In the genomic region with DNA sequence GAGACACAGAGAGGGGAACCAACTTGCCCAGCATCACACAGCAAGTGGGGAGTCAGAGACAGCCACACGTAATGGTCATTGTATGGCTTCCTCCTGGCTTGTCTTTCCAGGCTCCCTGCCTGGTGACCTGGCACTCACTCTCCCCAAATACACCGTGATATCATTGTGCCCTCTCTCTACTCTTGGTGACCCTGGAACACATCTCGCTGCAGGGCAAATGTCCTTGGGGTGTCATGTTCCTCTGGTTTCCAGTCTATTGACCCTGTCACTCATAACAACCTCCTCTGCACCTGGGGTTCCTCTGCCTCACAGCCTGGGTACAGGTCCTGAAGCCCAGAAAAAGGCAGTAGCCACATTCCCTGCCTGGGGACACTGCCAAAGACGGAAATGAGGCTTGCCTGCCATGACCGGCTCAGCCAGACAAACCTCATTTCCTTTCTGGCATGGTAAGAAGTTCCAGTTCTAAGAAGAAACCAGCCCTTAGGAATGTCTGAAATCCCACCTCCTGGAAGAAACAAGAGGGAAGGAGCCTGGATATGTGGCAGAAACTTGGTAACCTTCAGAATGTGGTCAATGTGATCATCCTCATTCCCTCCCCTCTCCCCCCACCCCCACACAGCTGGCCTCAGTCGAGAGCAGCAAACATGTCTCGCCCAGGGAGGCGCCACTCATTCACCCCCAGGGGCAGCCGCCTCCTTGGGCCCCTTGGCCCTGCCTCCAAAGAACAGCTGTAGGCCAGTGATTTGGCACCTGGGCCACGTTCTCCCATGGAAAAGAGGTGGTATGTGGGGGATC, we compare ENCODE assay signal across 8 cellular contexts. TPM values are rescaled to one million over a fixed set of nuclear protein-coding genes. Genes with fewer than 3 reads are reported as not detected.
A peak's percentile ranks its signal among the peaks of the same experiment; 100 is the strongest.
DNase-seq lines count a peak whose midpoint lies in the region; ATAC-seq and TF ChIP-seq lines count a peak whose summit lies in the region.

No MANE protein-coding gene starts in this region.

- H3K4me1 ChIP-seq in BE2C = no peaks in the 10 kb centered on the region
- peaks cover 51% of the 10 kb centered on the region for H3K4me1 ChIP-seq in osteoblast (ENCODE audit: insufficient read depth, low read length)

- peaks cover 19% of the 10 kb centered on the region for H3K4me1 Mint-ChIP-seq in T-helper 17 cell

- no peak overlapping the region for H2AFZ ChIP-seq in osteoblast (ENCODE audit: low read length)

- peak; percentile 24 for DNase-seq in BE2C
- DNase-seq in T-helper 17 cell = no peak
- peak; percentile 88 for DNase-seq in fibroblast of pulmonary artery (ENCODE audit: low read depth)
- DNase-seq in osteoblast (ENCODE audit: insufficient read length, low spot score, missing footprints) = peak; percentile 93

- no peaks in the 10 kb centered on the region for H3K27me3 ChIP-seq in BE2C
- no peaks in the 10 kb centered on the region for H3K27me3 ChIP-seq in osteoblast (ENCODE audit: insufficient read depth, low read length)

- H3K4me2 ChIP-seq in osteoblast (ENCODE audit: insufficient read depth, low read length) = peak overlapping the region; percentile 56

- H3K27me3 Mint-ChIP-seq in T-helper 17 cell = no peaks in the 10 kb centered on the region

- H3K27ac ChIP-seq in osteoblast (ENCODE audit: low read depth, low read length) = peak overlapping the region; percentile 91

- H3K4me3 ChIP-seq in BE2C (ENCODE audit: low read depth, low read length) (no peak overlapping the region), fibroblast of pulmonary artery (replicated peaks; ENCODE audit: low read depth, low read length) (no peak overlapping the region), osteoblast (ENCODE audit: insufficient read depth, low read length) (peak overlapping the region; percentile 13)

- peaks cover 6% of the 10 kb centered on the region for H3K79me2 ChIP-seq in osteoblast (ENCODE audit: insufficient read depth, low read length)

- H3K36me3 ChIP-seq in BE2C = no peaks in the 10 kb centered on the region
- H3K36me3 ChIP-seq in osteoblast (ENCODE audit: insufficient read depth, low read length) = peaks cover 23% of the 10 kb centered on the region

- ATAC-seq in T-helper 17 cell = peak; percentile 5
- ATAC-seq in HG02852 (IDR thresholded peaks at IDR 0.05; ENCODE audit: unreplicated experiment) = no peak
- ATAC-seq in HG03354 (IDR thresholded peaks at IDR 0.05; ENCODE audit: poor library complexity, severe bottlenecking, unreplicated experiment) = no peak
- no peak for ATAC-seq in HG02840 (IDR thresholded peaks at IDR 0.05; ENCODE audit: low FRiP score, unreplicated experiment)
- no peak for ATAC-seq in GM18907 (IDR thresholded peaks at IDR 0.05; ENCODE audit: unreplicated experiment)

- H3K4me3 Mint-ChIP-seq in T-helper 17 cell = peak overlapping the region; percentile 68

- peak overlapping the region; percentile 19 for H3K27ac Mint-ChIP-seq in T-helper 17 cell

- no peaks in the 10 kb centered on the region for H3K9me3 ChIP-seq in BE2C
- no peaks in the 10 kb centered on the region for H3K9me3 ChIP-seq in T-helper 17 cell (ENCODE audit: control insufficient read depth, low read length, poor library complexity, severe bottlenecking)
- H3K9me3 ChIP-seq in osteoblast (ENCODE audit: low read depth, low read length) = no peaks in the 10 kb centered on the region

- no peaks in the 10 kb centered on the region for H4K20me1 ChIP-seq in osteoblast (ENCODE audit: insufficient read depth, low read length)

- TF ChIP-seq CTCF in BE2C (IDR thresholded peaks at IDR 0.05; ENCODE audit: low read depth, low read length) (no peak), fibroblast of pulmonary artery (IDR thresholded peaks at IDR 0.05; ENCODE audit: low read length, missing control alignments) (no peak), osteoblast (IDR thresholded peaks at IDR 0.05; ENCODE audit: extremely low read depth, low read depth, low read length) (no peak)

- H3K36me3 Mint-ChIP-seq in T-helper 17 cell (ENCODE audit: low read depth) = peaks cover 4% of the 10 kb centered on the region

RNA-seq across cellular contexts. Expression of gene SMU1, which starts 30.6 kb away (rescaled TPM):
- 11.1 TPM for polyA plus RNA-seq in BE2C (2012; ENCODE audit: insufficient read depth, insufficient read length, low read depth)
- total RNA-seq in T-helper 17 cell = 10 to 100 TPM; 20.6 to 21.2 TPM
- 31.1 and 31.8 TPM in 2 replicates for total RNA-seq in osteoblast

Comparison
In these comparisons a context has a peak if more than half of its experiments do, and no peak if none do; other contexts are left out.
1. DNase-seq: peak in BE2C (single experiment), fibroblast of pulmonary artery (single experiment) and osteoblast (single experiment); none in T-helper 17 cell (0 of 3).